ENCODE assay signal across 9 cellular contexts in genomic region chr11:35272391-35272821, GRCh38.
DNase-seq lines count a peak whose midpoint lies in the region; ATAC-seq lines count a peak whose summit lies in the region.
"Had no signal": no experiment of that assay in that cellular context is flagged by ENCODE, and none has a peak within 500 bp of the region (broad histone marks: within the 10 kb centered on the region; RNA-seq: fewer than 3 reads in every experiment).

No MANE protein-coding gene starts in this region.

- peak; percentile 65 for DNase-seq in activated CD8-positive, alpha-beta memory T cell treated with anti-CD3 and anti-CD28 coated beads, Interleukin-2, amount 50 U/mL, for 48 hours
- DNase-seq in stimulated activated CD4-positive, alpha-beta T cell treated with anti-CD3 and anti-CD28 coated beads, Interleukin-4, amount 100 ng/mL, for 24 hours, result peak; percentile 64
- DNase-seq in H7 (no peak), inferior parietal cortex (ENCODE audit: extremely low spot score) (no peak), H4 (ENCODE audit: low spot score) (no peak)
- DNase-seq: heart right ventricle had no signal

- no peak overlapping the region for H3K4me3 ChIP-seq in H7 (ENCODE audit: insufficient read depth, low read depth, low read length)
- H3K4me3 ChIP-seq: heart right ventricle, upper lobe of left lung had no signal

- no peaks in the 10 kb centered on the region for H3K27me3 ChIP-seq in H7 (ENCODE audit: control insufficient read depth, insufficient read depth, low read length)
- H3K27me3 ChIP-seq: heart right ventricle, upper lobe of left lung had no signal

- no peaks in the 10 kb centered on the region for H3K36me3 ChIP-seq in H7 (replicated peaks; ENCODE audit: control insufficient read depth, insufficient read depth, low read length)
- H3K36me3 ChIP-seq: heart right ventricle, upper lobe of left lung had no signal

- ATAC-seq in GM19463 (IDR thresholded peaks at IDR 0.05; ENCODE audit: unreplicated experiment) (peak; percentile 88), HG03457 (IDR thresholded peaks at IDR 0.05; ENCODE audit: unreplicated experiment) (peak; percentile 90)

Comparison
In these comparisons a context has a peak if more than half of its experiments do, and no peak if none do; other contexts are left out.
1. DNase-seq: peak in activated CD8-positive, alpha-beta memory T cell treated with anti-CD3 and anti-CD28 coated beads, Interleukin-2, amount 50 U/mL, for 48 hours (single experiment) and stimulated activated CD4-positive, alpha-beta T cell treated with anti-CD3 and anti-CD28 coated beads, Interleukin-4, amount 100 ng/mL, for 24 hours (single experiment); none in H7 (single experiment), inferior parietal cortex (single experiment) and H4 (single experiment).